ENCODE assay signal across 8 cellular contexts in genomic region chr4:141132689-141133145, GRCh38. TPM values are rescaled to one million over a fixed set of nuclear protein-coding genes. Genes with fewer than 3 reads are reported as not detected.
A peak's percentile ranks its signal among the peaks of the same experiment; 100 is the strongest.
DNase-seq lines count a peak whose midpoint lies in the region; ATAC-seq and TF ChIP-seq lines count a peak whose summit lies in the region.

No MANE protein-coding gene starts in this region.

- peak overlapping the region; percentile 92 for H3K4me3 ChIP-seq in AG09309 (ENCODE audit: control insufficient read depth, low read depth, low read length)
- H3K4me3 ChIP-seq in sigmoid colon: peak overlapping the region; percentile 59 to 96 (median 86)

- intact Hi-C loops in sigmoid colon (cut with DNase I): loop anchor here (1.0 to 5.0 kb wide), 5 partner anchors 105 to 760 kb away; partner anchors contain the start of gene SCOC

- TF ChIP-seq CTCF in AG09309 (IDR thresholded peaks at IDR 0.05; ENCODE audit: control insufficient read depth, insufficient read depth, low read depth, low read length, missing control alignments) (no peak), sigmoid colon (IDR thresholded peaks at IDR 0.05) (no peak)

- peaks cover 0 to 38% (median 23%) of the 10 kb centered on the region in 4 donors for H3K4me1 ChIP-seq in sigmoid colon

- peak overlapping the region; percentile 87 to 97 (median 92) for H3K27ac ChIP-seq in sigmoid colon

- WGBS in sigmoid colon, 2 donors: 1% methylated on average over 43 of the region's 43 CpGs

- no peak for TF ChIP-seq EP300 in sigmoid colon (IDR thresholded peaks at IDR 0.05)

- DNase-seq in AG09309 (ENCODE audit: low read depth) (no peak), anterior cingulate cortex (lab: John Stamatoyannopoulos, UW) (peak in 33 of 58 donors; percentile 7 to 76 (median 34)), hypothalamus (lab: John Stamatoyannopoulos, UW) (peak in 39 of 51 donors; percentile 1 to 66 (median 35)), sigmoid colon (peak; percentile 81), Kasumi-1 (lab: John Stamatoyannopoulos, UW) (no peak)

- H3K36me3 ChIP-seq in sigmoid colon: no peaks in the 10 kb centered on the region

- ATAC-seq in GM18909 (IDR thresholded peaks at IDR 0.05; ENCODE audit: poor library complexity, unreplicated experiment) (peak; percentile 40), HG03442 (IDR thresholded peaks at IDR 0.05; ENCODE audit: unreplicated experiment) (peak; percentile 32), HG03095 (IDR thresholded peaks at IDR 0.05; ENCODE audit: unreplicated experiment) (no peak)

- peak in 1 of 2 donors; percentile 47 for TF ChIP-seq POLR2A in sigmoid colon (IDR thresholded peaks at IDR 0.05)

- no peaks in the 10 kb centered on the region for H3K27me3 ChIP-seq in sigmoid colon

- H3K9me3 ChIP-seq in sigmoid colon: no peaks in the 10 kb centered on the region

RNA-seq across cellular contexts. Expression of gene RNF150, which starts 0.6 kb away (rescaled TPM):
- 10 to 100 TPM; 53.2 to 69.0 (median 64.2) TPM for total RNA-seq in sigmoid colon
- polyA plus RNA-seq in sigmoid colon: 1 to 10 TPM in 1 of 3 donors, under 1 TPM in 2; 0.46 to 3.1 (median 0.60) TPM

Comparison
In these comparisons a context has a peak if more than half of its experiments do, and no peak if none do; other contexts are left out.
1. DNase-seq: peak in anterior cingulate cortex (33 of 58), hypothalamus (39 of 51) and sigmoid colon (single experiment); none in AG09309 (single experiment) and Kasumi-1 (0 of 2).